12 cellular contexts compared by ENCODE assay signal in the genomic region with DNA sequence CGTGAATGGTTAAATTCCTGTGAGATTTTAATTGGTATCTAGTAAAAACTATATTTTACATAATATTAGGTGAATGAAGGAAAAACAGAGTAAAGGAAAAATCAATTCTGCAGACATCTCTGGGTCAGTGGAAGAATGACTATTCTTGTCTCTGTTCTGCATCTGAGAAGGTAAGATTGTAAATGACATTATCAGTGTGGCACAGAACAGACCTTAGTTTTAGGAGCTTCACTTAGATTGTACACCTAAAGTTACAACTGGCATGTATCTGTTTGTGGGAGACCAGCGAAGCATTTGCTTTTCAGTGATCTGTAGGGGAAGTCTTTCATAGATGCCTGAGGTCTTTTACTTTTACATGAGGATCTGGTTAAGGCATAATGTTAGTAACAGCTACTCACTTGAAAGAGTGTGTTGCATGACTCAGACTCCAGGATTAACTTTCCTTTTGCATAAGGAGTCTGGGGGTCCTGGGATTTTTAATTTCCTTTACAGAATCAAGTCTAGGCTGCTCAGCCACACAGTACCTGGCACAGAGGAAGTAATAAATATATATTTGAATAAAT. TPM values are rescaled to one million over a fixed set of nuclear protein-coding genes. Genes with fewer than 3 reads are reported as not detected.
DNase-seq lines count a peak whose midpoint lies in the region; ATAC-seq and TF ChIP-seq lines count a peak whose summit lies in the region.
"Had no signal": no experiment of that assay in that cellular context is flagged by ENCODE, and none has a peak within 500 bp of the region (broad histone marks: within the 10 kb centered on the region; RNA-seq: fewer than 3 reads in every experiment).

No MANE protein-coding gene starts in this region.

- no peaks in the 10 kb centered on the region for H3K27me3 Mint-ChIP-seq in memory B cell
- H3K27me3 Mint-ChIP-seq: CD4-positive, alpha-beta T cell; progenitor cell of endocrine pancreas had no signal

- TF ChIP-seq CTCF in brain microvascular endothelial cell (IDR thresholded peaks at IDR 0.05; ENCODE audit: low read depth, low read length, missing control alignments), result no peak

- H3K36me3 ChIP-seq in brain microvascular endothelial cell (replicated peaks), result no peaks in the 10 kb centered on the region
- H3K36me3 ChIP-seq: tibial artery had no signal

- H3K4me3 ChIP-seq in brain microvascular endothelial cell (ENCODE audit: low read depth, low read length), result no peak overlapping the region
- H3K4me3 ChIP-seq: tibial artery had no signal

- H3K4me1 Mint-ChIP-seq in memory B cell, result peaks cover 14% of the 10 kb centered on the region

- peaks cover 8% of the 10 kb centered on the region for H3K36me3 Mint-ChIP-seq in memory B cell

- no peaks in the 10 kb centered on the region for H3K9me3 Mint-ChIP-seq in memory B cell
- H3K9me3 Mint-ChIP-seq: CD4-positive, alpha-beta T cell had no signal

- H3K27me3 ChIP-seq in brain microvascular endothelial cell (replicated peaks), result no peaks in the 10 kb centered on the region
- H3K27me3 ChIP-seq: tibial artery had no signal

- H3K4me3 Mint-ChIP-seq in memory B cell, result no peak overlapping the region
- H3K4me3 Mint-ChIP-seq: CD4-positive, alpha-beta T cell had no signal

- in situ Hi-C loops in brain microvascular endothelial cell (cut with HindIII; ENCODE audit: low pct_ligation_motif_present, low sequenced_read_pairs), result no loop called here

- H3K27ac ChIP-seq in brain microvascular endothelial cell, result peak overlapping the region; percentile 10
- H3K27ac ChIP-seq: tibial artery had no signal

- peak; percentile 55 for ATAC-seq in memory B cell (ENCODE audit: low read depth)
- ATAC-seq in stimulated activated naive CD8-positive, alpha-beta T cell treated with anti-CD3 and anti-CD28 coated beads, Interleukin-15, Interleukin-2, amounts not matched to agents 100 U/mL and 50 U/mL, for 24 hours, result no peak

- peak; percentile 6 for DNase-seq in COLO829 (ENCODE audit: low spot score)
- peak; percentile 45 for DNase-seq in M059J (ENCODE audit: low read depth)
- peak; percentile 24 for DNase-seq in brain microvascular endothelial cell
- no peak for DNase-seq in memory B cell (ENCODE audit: low spot score in 2 of 2)
- DNase-seq in NCI-H2107 treated with DMSO at 0.1 percent for 48 hours (lab: John Stamatoyannopoulos, UW; ENCODE audit: unreplicated experiment), result no peak
- no peak for DNase-seq in SKM-1 treated with dmso at 0.1 percent for 144 hours (lab: John Stamatoyannopoulos, UW; ENCODE audit: unreplicated experiment)
- no peak for DNase-seq in stimulated activated naive CD8-positive, alpha-beta T cell treated with anti-CD3 and anti-CD28 coated beads, Interleukin-15, Interleukin-2, amounts not matched to agents 100 U/mL and 50 U/mL, for 24 hours
- no peak for DNase-seq in stimulated activated CD8-positive, alpha-beta memory T cell treated with anti-CD3 and anti-CD28 coated beads, Interleukin-4, amount 100 ng/mL, for 48 hours
- DNase-seq: CD4-positive, alpha-beta T cell; NCI-H1105; tibial artery had no signal

- no peak overlapping the region for H3K27ac Mint-ChIP-seq in memory B cell
- H3K27ac Mint-ChIP-seq: CD4-positive, alpha-beta T cell had no signal

RNA-seq across cellular contexts. Expression of a gene that starts 56.2 kb away (rescaled TPM):
- total RNA-seq in M059J (2014; rRNA removed; shearing (Covaris generic)), result 27.5 and 32.1 TPM in 2 replicates

Comparison
In these comparisons a context has a peak if more than half of its experiments do, and no peak if none do; other contexts are left out.
1. DNase-seq: peak in COLO829 (single experiment), M059J (single experiment) and brain microvascular endothelial cell (single experiment); none in memory B cell (0 of 2), NCI-H2107 treated with DMSO at 0.1 percent for 48 hours (single experiment), SKM-1 treated with dmso at 0.1 percent for 144 hours (single experiment), stimulated activated naive CD8-positive, alpha-beta T cell treated with anti-CD3 and anti-CD28 coated beads, Interleukin-15, Interleukin-2, amounts not matched to agents 100 U/mL and 50 U/mL, for 24 hours (single experiment) and stimulated activated CD8-positive, alpha-beta memory T cell treated with anti-CD3 and anti-CD28 coated beads, Interleukin-4, amount 100 ng/mL, for 48 hours (single experiment).